ENCODE assay signal across 16 cellular contexts in genomic region chr1:173301507-173301906, GRCh38.
DNase-seq lines count a peak whose midpoint lies in the region; ATAC-seq, FAIRE-seq and TF ChIP-seq lines count a peak whose summit lies in the region.
"Had no signal": no experiment of that assay in that cellular context is flagged by ENCODE, and none has a peak within 500 bp of the region (broad histone marks: within the 10 kb centered on the region; RNA-seq: fewer than 3 reads in every experiment).

No MANE protein-coding gene starts in this region.

- ATAC-seq in HG02840 (IDR thresholded peaks at IDR 0.05; ENCODE audit: low FRiP score, unreplicated experiment) (no peak), GM18909 (IDR thresholded peaks at IDR 0.05; ENCODE audit: poor library complexity, unreplicated experiment) (no peak)
- ATAC-seq: HCT116 had no signal

- H3K9me3 ChIP-seq in endothelial cell of umbilical vein (replicated peaks; ENCODE audit: control insufficient read depth, insufficient read depth, low read length) = no peaks in the 10 kb centered on the region
- H3K9me3 ChIP-seq: BLaER1 had no signal

- H3K9me1 ChIP-seq in endothelial cell of umbilical vein (replicated peaks; ENCODE audit: control insufficient read depth, extremely low read depth, insufficient read depth, low read length) = no peaks in the 10 kb centered on the region

- DNase-seq in ELR (ENCODE audit: low read depth) = peak; percentile 26
- DNase-seq in NCI-H226 = peak; percentile 23
- no peak for DNase-seq in endothelial cell of umbilical vein (ENCODE audit: low read depth, low spot score)
- peak; percentile 6 for DNase-seq in kidney tubule cell (ENCODE audit: low spot score)
- no peak for DNase-seq in stimulated activated CD4-positive, alpha-beta T cell treated with anti-CD3 and anti-CD28 coated beads, Interleukin-4, amount 100 ng/mL, for 4 hours
- DNase-seq: CD8-positive, alpha-beta memory T cell; NCI-H1092; NCI-H1694; NCI-H2107; NCI-H446 treated with DMSO at 0.1 percent for 48 hours; NCI-H774; SW 1271 had no signal

- POLR2A ChIA-PET in endothelial cell of umbilical vein (lab: Charles Lee) = no interaction called here

- no peak overlapping the region for H2AFZ ChIP-seq in endothelial cell of umbilical vein (ENCODE audit: low read depth, low read length)

- no peak for TF ChIP-seq CTCF in endothelial cell of umbilical vein (IDR thresholded peaks at IDR 0.05; ENCODE audit: extremely low read depth in 1 of 2, insufficient read depth in 1 of 2, low read depth in 1 of 2, low read length in 2 of 2)

- H3K4me2 ChIP-seq in endothelial cell of umbilical vein (ENCODE audit: insufficient read depth, low read length) = no peak overlapping the region
- H3K4me2 ChIP-seq: BLaER1 had no signal

- no peaks in the 10 kb centered on the region for H3K36me3 ChIP-seq in endothelial cell of umbilical vein (ENCODE audit: control insufficient read depth in 2 of 2, extremely low read depth in 1 of 2, insufficient read depth in 2 of 2, low read length in 2 of 2)
- H3K36me3 ChIP-seq: BLaER1 had no signal

- TF ChIP-seq POLR2A in endothelial cell of umbilical vein (IDR thresholded peaks at IDR 0.05; ENCODE audit: low read depth, low read length) = no peak

- no peaks in the 10 kb centered on the region for H3K79me2 ChIP-seq in endothelial cell of umbilical vein (ENCODE audit: control insufficient read depth, insufficient read depth, low read length)

- BruUV-seq in endothelial cell of umbilical vein (replicated peaks; lab: Mats Ljungman, UMichigan) = no TSS peak

- peaks cover 0 to 2% of the 10 kb centered on the region in 2 experiments for H3K27me3 ChIP-seq in endothelial cell of umbilical vein (ENCODE audit: control insufficient read depth in 2 of 2, insufficient read depth in 2 of 2, low read length in 2 of 2)
- H3K27me3 ChIP-seq: BLaER1 had no signal

- H3K4me1 ChIP-seq in endothelial cell of umbilical vein (ENCODE audit: control insufficient read depth, extremely low read depth, insufficient read depth, low read length) = no peaks in the 10 kb centered on the region

- no peak overlapping the region for H3K27ac ChIP-seq in endothelial cell of umbilical vein (ENCODE audit: insufficient read depth, low read depth, low read length)
- H3K27ac ChIP-seq: BLaER1 had no signal

- no peak overlapping the region for H3K4me3 ChIP-seq in endothelial cell of umbilical vein (replicated peaks in 1 of 3; ENCODE audit: insufficient read depth in 1 of 3, low read depth in 1 of 3, low read length in 3 of 3)
- H3K4me3 ChIP-seq: BLaER1 had no signal

- no peak overlapping the region for H3K9ac ChIP-seq in endothelial cell of umbilical vein (replicated peaks; ENCODE audit: extremely low read depth, insufficient read depth, low read length)
- H3K9ac ChIP-seq: BLaER1 had no signal

- no peak for FAIRE-seq in endothelial cell of umbilical vein (lab: Jason Lieb, UNC)

- dilution Hi-C loops in endothelial cell of umbilical vein (cut with MboI; ENCODE audit: extremely low pct_ligation_motif_present, low sequenced_read_pairs) = no loop called here

- H4K20me1 ChIP-seq in endothelial cell of umbilical vein (replicated peaks; ENCODE audit: control insufficient read depth, extremely low read depth, insufficient read depth, low read length) = no peaks in the 10 kb centered on the region
- H4K20me1 ChIP-seq: BLaER1 had no signal

- CTCF ChIA-PET in endothelial cell of umbilical vein (lab: Charles Lee) = interaction anchor here (1.3 kb wide), 1 partner anchor 12 kb away, joined by 3 read pairs; no protein-coding TSS in a partner anchor

- intact Hi-C loops in endothelial cell of umbilical vein (cut with micrococcal nuclease) = no loop called here

TF ChIP-seq in endothelial cell of umbilical vein, 7 proteins besides CTCF, POLR2A, EP300 and RAD21:
- TF ChIP-seq EZH2 (IDR thresholded peaks at IDR 0.05; ENCODE audit: borderline replicate concordance, low read depth, low read length, severe bottlenecking) (no peak), JUN (IDR thresholded peaks at IDR 0.05; ENCODE audit: borderline replicate concordance, insufficient read depth, insufficient read length, low read depth) (no peak), MAX (IDR thresholded peaks at IDR 0.05; ENCODE audit: insufficient read depth, insufficient read length) (no peak), GATA2 (IDR thresholded peaks at IDR 0.05; ENCODE audit: insufficient read depth, insufficient read length, low read depth, low read length) (no peak), FOS (IDR thresholded peaks at IDR 0.05; ENCODE audit: borderline replicate concordance, insufficient read depth, low read length) (peak; percentile 34)
TF ChIP-seq in endothelial cell of umbilical vein: peak in this region for 1.

Comparison
In these comparisons a context has a peak if more than half of its experiments do, and no peak if none do; other contexts are left out.
1. DNase-seq: peak in ELR (single experiment), NCI-H226 (single experiment) and kidney tubule cell (single experiment); none in endothelial cell of umbilical vein (single experiment) and stimulated activated CD4-positive, alpha-beta T cell treated with anti-CD3 and anti-CD28 coated beads, Interleukin-4, amount 100 ng/mL, for 4 hours (0 of 2).